In genomic region chr12:87439990-87440827, GRCh38 we compare ENCODE assay signal across 12 cellular contexts.
A peak's percentile ranks its signal among the peaks of the same experiment; 100 is the strongest.
DNase-seq lines count a peak whose midpoint lies in the region; ATAC-seq and TF ChIP-seq lines count a peak whose summit lies in the region.
"Had no signal": no experiment of that assay in that cellular context is flagged by ENCODE, and none has a peak within 500 bp of the region (broad histone marks: within the 10 kb centered on the region; RNA-seq: fewer than 3 reads in every experiment).

No MANE protein-coding gene starts in this region.

- DNase-seq in ACHN (peak; percentile 92), mammary epithelial cell (peak; percentile 98), lung (ENCODE audit: low spot score) (no peak), activated gamma-delta T cell treated with Interleukin-2 at 50 U/mL for 16 hours (no peak), T-cell (no peak), middle frontal gyrus (ENCODE audit: extremely low spot score, low spot score) (no peak)
- DNase-seq: stimulated activated CD4-positive, alpha-beta T cell treated with anti-CD3 and anti-CD28 coated beads, Interleukin-4, amount 100 ng/mL, for 1 hour had no signal

- no peak overlapping the region for H3K4me3 ChIP-seq in mammary epithelial cell (replicated peaks in 1 of 3; ENCODE audit: insufficient read depth in 1 of 3, low read depth in 2 of 3, low read length in 3 of 3)
- H3K4me3 ChIP-seq in lung = no peak overlapping the region

- peak overlapping the region; percentile 63 for H2AFZ ChIP-seq in mammary epithelial cell (ENCODE audit: low read depth, low read length)

- intact Hi-C loops in mammary epithelial cell (cut with micrococcal nuclease) = loop anchor here (2.0 kb wide), 1 partner anchor 13 kb away; no protein-coding TSS in a partner anchor

- no peaks in the 10 kb centered on the region for H3K36me3 ChIP-seq in mammary epithelial cell (ENCODE audit: insufficient read depth, low read length)
- no peaks in the 10 kb centered on the region for H3K36me3 ChIP-seq in lung (ENCODE audit: control insufficient read depth in 2 of 2, insufficient read depth in 2 of 2, low read length in 2 of 2)

- H3K27ac Mint-ChIP-seq in T-cell = no peak overlapping the region

- H3K4me3 Mint-ChIP-seq in T-cell = no peak overlapping the region
- H3K4me3 Mint-ChIP-seq: brain had no signal

- in situ Hi-C loops in ACHN (cut with HindIII; ENCODE audit: low pct_ligation_motif_present, low pct_unique_long_range_greater_than_20kb, low sequenced_read_pairs) (no loop called here), mammary epithelial cell (cut with MboI; ENCODE audit: low sequenced_read_pairs in 2 of 2) (no loop called here)

- TF ChIP-seq RAD21 in Ishikawa (IDR thresholded peaks at IDR 0.05; ENCODE audit: low read depth) = no peak

- dilution Hi-C loops in mammary epithelial cell (cut with HindIII; ENCODE audit: low sequenced_read_pairs) = no loop called here

- H3K79me2 ChIP-seq in mammary epithelial cell (ENCODE audit: insufficient read depth, low read length) = no peaks in the 10 kb centered on the region

- H3K27me3 ChIP-seq in mammary epithelial cell (ENCODE audit: insufficient read depth, low read length) = no peaks in the 10 kb centered on the region
- no peaks in the 10 kb centered on the region for H3K27me3 ChIP-seq in lung (ENCODE audit: control insufficient read depth, insufficient read depth)

- no peak overlapping the region for H3K9ac ChIP-seq in mammary epithelial cell (ENCODE audit: insufficient read depth, low read length)

- H3K4me1 Mint-ChIP-seq in T-cell = no peaks in the 10 kb centered on the region

- ATAC-seq in lung (ENCODE audit: insufficient read depth, low FRiP score) = peak; percentile 32
- no peak for ATAC-seq in T-cell (replicated peaks in 1 of 4)
- no peak for ATAC-seq in GM21526 (IDR thresholded peaks at IDR 0.05; ENCODE audit: low FRiP score, unreplicated experiment)
- ATAC-seq: left lobe of liver had no signal

- no peaks in the 10 kb centered on the region for H3K9me3 ChIP-seq in mammary epithelial cell (replicated peaks; ENCODE audit: insufficient read depth, low read length)
- H3K9me3 ChIP-seq in lung (ENCODE audit: control insufficient read depth in 2 of 2, insufficient read depth in 1 of 2, low read length in 1 of 2) = no peaks in the 10 kb centered on the region

- TSS peak; percentile 93 for BruUV-seq in mammary epithelial cell (replicated peaks; lab: Mats Ljungman, UMichigan)

- no peaks in the 10 kb centered on the region for H3K27me3 Mint-ChIP-seq in T-cell

- TF ChIP-seq CTCF in mammary epithelial cell (conservative IDR thresholded peaks at IDR 0.05 in 1 of 2, IDR thresholded peaks at IDR 0.05 in 1 of 2; ENCODE audit: extremely low read depth in 1 of 2, insufficient read depth in 1 of 2, low read depth in 1 of 2, low read length in 2 of 2) = no peak
- no peak for TF ChIP-seq CTCF in lung (IDR thresholded peaks at IDR 0.05; ENCODE audit: control extremely low read depth, extremely low read depth)

- H3K9me3 Mint-ChIP-seq in T-cell = peaks cover 3 to 12% (median 11%) of the 10 kb centered on the region in 3 donors
- H3K9me3 Mint-ChIP-seq: brain had no signal

- no peaks in the 10 kb centered on the region for H3K36me3 Mint-ChIP-seq in T-cell
- H3K36me3 Mint-ChIP-seq: brain had no signal

- POLR2A ChIA-PET in T-cell (lab: Charles Lee) = no interaction called here

- CTCF ChIA-PET in mammary epithelial cell (lab: Charles Lee; ENCODE audit: low non-redundant PET) = no interaction called here
- CTCF ChIA-PET in T-cell (lab: Charles Lee) = interaction anchor here (0.6 to 0.7 kb wide), 2 partner anchors 52 to 1323 kb away, joined by 3 read pairs; no protein-coding TSS in a partner anchor

- H3K4me1 ChIP-seq in mammary epithelial cell (ENCODE audit: insufficient read depth, low read length) = peaks cover 26% of the 10 kb centered on the region
- no peaks in the 10 kb centered on the region for H3K4me1 ChIP-seq in lung (ENCODE audit: control insufficient read depth in 2 of 2, insufficient read depth in 2 of 2, low read length in 2 of 2)

- H3K27ac ChIP-seq in mammary epithelial cell (ENCODE audit: insufficient read depth, low read depth, low read length) (peak overlapping the region; percentile 93), lung (ENCODE audit: low read depth in 1 of 2, low read length in 1 of 2) (no peak overlapping the region)
- H3K27ac ChIP-seq: C4-2B had no signal

- 0% methylated on average over 2 of the region's 2 CpGs for WGBS in mammary epithelial cell (ENCODE audit: low coverage, missing lambda C conversion rate)
- 13 to 26% methylated on average over 2 of the region's 2 CpGs for WGBS in lung, 2 donors

- TF ChIP-seq EP300 in Ishikawa (IDR thresholded peaks at IDR 0.05; ENCODE audit: borderline replicate concordance) = peak; percentile 54; the same call in 1 of the 2 replicates

- H3K4me2 ChIP-seq in mammary epithelial cell (ENCODE audit: insufficient read depth, low read depth, low read length) = peak overlapping the region; percentile 8

- no peaks in the 10 kb centered on the region for H4K20me1 ChIP-seq in mammary epithelial cell (ENCODE audit: insufficient read depth, low read length)

TF ChIP-seq in Ishikawa, 13 proteins besides CTCF, POLR2A, EP300 and RAD21:
- TF ChIP-seq TAF1 (IDR thresholded peaks at IDR 0.05; ENCODE audit: low read depth) (no peak), EGR1 (IDR thresholded peaks at IDR 0.05) (no peak), TCF12 (IDR thresholded peaks at IDR 0.05; ENCODE audit: low read depth) (peak; percentile 53), NFIC (IDR thresholded peaks at IDR 0.05) (peak; percentile 31; the same call in 1 of the 2 replicates), FOXM1 (IDR thresholded peaks at IDR 0.05; ENCODE audit: borderline replicate concordance, low read depth) (no peak), CEBPB (IDR thresholded peaks at IDR 0.05) (no peak)
- TF ChIP-seq, protein P1, sequence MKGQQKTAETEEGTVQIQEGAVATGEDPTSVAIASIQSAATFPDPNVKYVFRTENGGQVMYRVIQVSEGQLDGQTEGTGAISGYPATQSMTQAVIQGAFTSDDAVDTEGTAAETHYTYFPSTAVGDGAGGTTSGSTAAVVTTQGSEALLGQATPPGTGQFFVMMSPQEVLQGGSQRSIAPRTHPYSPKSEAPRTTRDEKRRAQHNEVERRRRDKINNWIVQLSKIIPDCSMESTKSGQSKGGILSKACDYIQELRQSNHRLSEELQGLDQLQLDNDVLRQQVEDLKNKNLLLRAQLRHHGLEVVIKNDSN (IDR thresholded peaks at IDR 0.05) = 0 out of 2 replicates have a peak, but pooled peaks have one; percentile 7
- TF ChIP-seq, protein P2, sequence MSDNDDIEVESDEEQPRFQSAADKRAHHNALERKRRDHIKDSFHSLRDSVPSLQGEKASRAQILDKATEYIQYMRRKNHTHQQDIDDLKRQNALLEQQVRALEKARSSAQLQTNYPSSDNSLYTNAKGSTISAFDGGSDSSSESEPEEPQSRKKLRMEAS (IDR thresholded peaks at IDR 0.05) = 0 out of 2 replicates have a peak, but pooled peaks have one; percentile 32
- TF ChIP-seq, protein P3, sequence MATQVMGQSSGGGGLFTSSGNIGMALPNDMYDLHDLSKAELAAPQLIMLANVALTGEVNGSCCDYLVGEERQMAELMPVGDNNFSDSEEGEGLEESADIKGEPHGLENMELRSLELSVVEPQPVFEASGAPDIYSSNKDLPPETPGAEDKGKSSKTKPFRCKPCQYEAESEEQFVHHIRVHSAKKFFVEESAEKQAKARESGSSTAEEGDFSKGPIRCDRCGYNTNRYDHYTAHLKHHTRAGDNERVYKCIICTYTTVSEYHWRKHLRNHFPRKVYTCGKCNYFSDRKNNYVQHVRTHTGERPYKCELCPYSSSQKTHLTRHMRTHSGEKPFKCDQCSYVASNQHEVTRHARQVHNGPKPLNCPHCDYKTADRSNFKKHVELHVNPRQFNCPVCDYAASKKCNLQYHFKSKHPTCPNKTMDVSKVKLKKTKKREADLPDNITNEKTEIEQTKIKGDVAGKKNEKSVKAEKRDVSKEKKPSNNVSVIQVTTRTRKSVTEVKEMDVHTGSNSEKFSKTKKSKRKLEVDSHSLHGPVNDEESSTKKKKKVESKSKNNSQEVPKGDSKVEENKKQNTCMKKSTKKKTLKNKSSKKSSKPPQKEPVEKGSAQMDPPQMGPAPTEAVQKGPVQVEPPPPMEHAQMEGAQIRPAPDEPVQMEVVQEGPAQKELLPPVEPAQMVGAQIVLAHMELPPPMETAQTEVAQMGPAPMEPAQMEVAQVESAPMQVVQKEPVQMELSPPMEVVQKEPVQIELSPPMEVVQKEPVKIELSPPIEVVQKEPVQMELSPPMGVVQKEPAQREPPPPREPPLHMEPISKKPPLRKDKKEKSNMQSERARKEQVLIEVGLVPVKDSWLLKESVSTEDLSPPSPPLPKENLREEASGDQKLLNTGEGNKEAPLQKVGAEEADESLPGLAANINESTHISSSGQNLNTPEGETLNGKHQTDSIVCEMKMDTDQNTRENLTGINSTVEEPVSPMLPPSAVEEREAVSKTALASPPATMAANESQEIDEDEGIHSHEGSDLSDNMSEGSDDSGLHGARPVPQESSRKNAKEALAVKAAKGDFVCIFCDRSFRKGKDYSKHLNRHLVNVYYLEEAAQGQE (IDR thresholded peaks at IDR 0.05; ENCODE audit: low read depth) = no peak

Comparison
In these comparisons a context has a peak if more than half of its experiments do, and no peak if none do; other contexts are left out.
1. DNase-seq: peak in ACHN (single experiment) and mammary epithelial cell (single experiment); none in lung (single experiment), activated gamma-delta T cell treated with Interleukin-2 at 50 U/mL for 16 hours (single experiment), T-cell (0 of 34) and middle frontal gyrus (single experiment).